ENCODE assay signal across 24 cellular contexts in the genomic region with DNA sequence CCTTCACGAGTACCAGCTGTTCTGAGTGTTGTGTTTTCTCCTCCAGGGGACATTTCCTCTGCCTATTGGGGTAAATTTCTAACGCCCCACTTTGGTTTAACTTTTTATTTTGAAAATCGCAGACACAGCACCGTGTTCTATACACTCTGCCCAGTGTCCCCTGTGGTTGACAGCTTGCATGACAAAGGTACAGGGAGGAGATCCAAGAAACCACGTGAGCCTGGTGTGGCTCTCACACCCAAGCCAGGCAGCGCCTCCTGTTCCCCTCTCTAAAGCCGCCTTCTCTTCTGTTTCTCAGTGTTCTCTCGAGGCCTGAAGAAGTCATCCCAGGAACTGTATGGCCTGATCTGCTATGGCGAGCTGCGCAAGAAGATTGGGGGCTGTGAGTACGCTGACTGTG.
"Had no signal": no experiment of that assay in that cellular context is flagged by ENCODE, and none has a peak within 500 bp of the region (broad histone marks: within the 10 kb centered on the region; RNA-seq: fewer than 3 reads in every experiment).

No MANE protein-coding gene starts in this region.

- H3K4me1 Mint-ChIP-seq: nephron had no signal

- H3K27me3 Mint-ChIP-seq: dendritic cell treated with granulocyte-macrophage colony-stimulating factor and Interleukin-4, amounts not matched to agents 40 ng/mL and 50 ng/mL, for 4 days; memory B cell; stimulated activated naive B cell treated with anti-CD40 and anti-IgM and Interleukin-4, amounts not matched to agents 10 μg/mL and 1 μg/mL and 100 μg/mL, for 72 hours; stimulated activated naive CD8-positive, alpha-beta T cell treated with anti-CD3 and anti-CD28 coated beads, Interleukin-15, Interleukin-2, amounts not matched to agents 100 ng/mL and 50 ng/mL, for 24 hours had no signal

- H3K9me3 ChIP-seq: colonic mucosa, gastrocnemius medialis, prostate gland, right atrium auricular region, sigmoid colon, suprapubic skin, transverse colon, upper lobe of right lung, uterus had no signal

- H3K27ac Mint-ChIP-seq: dendritic cell treated with granulocyte-macrophage colony-stimulating factor and Interleukin-4, amounts not matched to agents 40 ng/mL and 50 ng/mL, for 4 days; memory B cell; nephron; neural progenitor cell; stimulated activated naive B cell treated with anti-CD40 and anti-IgM and Interleukin-4, amounts not matched to agents 10 μg/mL and 1 μg/mL and 100 μg/mL, for 72 hours; stimulated activated naive CD8-positive, alpha-beta T cell treated with anti-CD3 and anti-CD28 coated beads, Interleukin-15, Interleukin-2, amounts not matched to agents 100 ng/mL and 50 ng/mL, for 24 hours had no signal

- H3K36me3 ChIP-seq: neural progenitor cell, uterus had no signal

- H3K4me3 Mint-ChIP-seq: dendritic cell treated with granulocyte-macrophage colony-stimulating factor and Interleukin-4, amounts not matched to agents 40 ng/mL and 50 ng/mL, for 4 days; memory B cell; nephron; neural progenitor cell; stimulated activated naive B cell treated with anti-CD40 and anti-IgM and Interleukin-4, amounts not matched to agents 10 μg/mL and 1 μg/mL and 100 μg/mL, for 72 hours; stimulated activated naive CD8-positive, alpha-beta T cell treated with anti-CD3 and anti-CD28 coated beads, Interleukin-15, Interleukin-2, amounts not matched to agents 100 ng/mL and 50 ng/mL, for 24 hours had no signal

- H3K27ac ChIP-seq: cardiac muscle cell, colonic mucosa, hepatocyte, neural progenitor cell, parathyroid adenoma, prostate gland, right atrium auricular region, sigmoid colon, suprapubic skin, transverse colon, upper lobe of right lung, uterus had no signal

- ATAC-seq: gastrocnemius medialis; left colon; stimulated activated naive B cell treated with anti-CD40 and anti-IgM and Interleukin-4, amounts not matched to agents 10 μg/mL and 1 μg/mL and 100 μg/mL, for 72 hours; upper lobe of right lung had no signal

- H3K27me3 ChIP-seq: cardiac muscle cell, colonic mucosa, gastrocnemius medialis, hepatocyte, neural progenitor cell, right atrium auricular region, sigmoid colon, suprapubic skin, transverse colon, upper lobe of right lung, uterus had no signal

- H3K4me1 ChIP-seq: colonic mucosa, neural progenitor cell, parathyroid adenoma, prostate gland, sigmoid colon, suprapubic skin, transverse colon, uterus had no signal

- DNase-seq: colonic mucosa; effector CD8-positive, alpha-beta T cell; foreskin fibroblast; gastrocnemius medialis; head of caudate nucleus; left colon; sigmoid colon; stimulated activated CD4-positive, alpha-beta T cell treated with anti-CD3 and anti-CD28 coated beads, Interleukin-4, amount 100 ng/mL, for 4 hours; stimulated activated naive B cell treated with anti-CD40 and anti-IgM and Interleukin-4, amounts not matched to agents 10 μg/mL and 1 μg/mL and 100 μg/mL, for 72 hours; transverse colon; upper lobe of right lung; uterus had no signal

- H3K9me3 Mint-ChIP-seq: dendritic cell treated with granulocyte-macrophage colony-stimulating factor and Interleukin-4, amounts not matched to agents 40 ng/mL and 50 ng/mL, for 4 days; memory B cell; nephron; neural progenitor cell; stimulated activated naive B cell treated with anti-CD40 and anti-IgM and Interleukin-4, amounts not matched to agents 10 μg/mL and 1 μg/mL and 100 μg/mL, for 72 hours; stimulated activated naive CD8-positive, alpha-beta T cell treated with anti-CD3 and anti-CD28 coated beads, Interleukin-15, Interleukin-2, amounts not matched to agents 100 ng/mL and 50 ng/mL, for 24 hours had no signal

- H3K4me3 ChIP-seq: cardiac muscle cell, colonic mucosa, gastrocnemius medialis, hepatocyte, lung, neural progenitor cell, prostate gland, right atrium auricular region, sigmoid colon, suprapubic skin, transverse colon, upper lobe of right lung, uterus had no signal
